Comparison of ENCODE assay signal across 8 cellular contexts in genomic region chr17:1787301-1787902, GRCh38. TPM values are rescaled to one million over a fixed set of nuclear protein-coding genes. Genes with fewer than 3 reads are reported as not detected.
DNase-seq lines count a peak whose midpoint lies in the region; ATAC-seq and TF ChIP-seq lines count a peak whose summit lies in the region.

No MANE protein-coding gene starts in this region.

- H2BK15ac ChIP-seq in IMR-90 (ENCODE audit: low read depth, low read length): peak overlapping the region; percentile 52; the same call in 1 of the 3 replicates

- peak; percentile 92 for ATAC-seq in IMR-90 (ENCODE audit: low read depth)
- no peak for ATAC-seq in lung (ENCODE audit: insufficient read depth, low FRiP score)
- ATAC-seq in T-cell (replicated peaks in 1 of 4): no peak
- ATAC-seq in HG03521 (IDR thresholded peaks at IDR 0.05; ENCODE audit: unreplicated experiment): no peak

- H3K4me2 ChIP-seq in IMR-90 (ENCODE audit: low read depth, low read length) (peak overlapping the region; percentile 15), Karpas-422 (ENCODE audit: low read depth, low read length, poor library complexity, severe bottlenecking) (no peak overlapping the region)

- CTCF ChIA-PET in IMR-90 (lab: Yijun Ruan, JAX): interaction anchor here (0.9 kb wide), 1 partner anchor 108 kb away, joined by 3 read pairs; no protein-coding TSS in a partner anchor
- CTCF ChIA-PET in T-cell (lab: Charles Lee): interaction anchor here in 1 of 2 donors (0.7 kb wide), 1 partner anchor 91 kb away, joined by 3 read pairs; no protein-coding TSS in a partner anchor

- H3K4me3 Mint-ChIP-seq in dendritic cell treated with granulocyte-macrophage colony-stimulating factor and Interleukin-4, amounts not matched to agents 40 ng/mL and 50 ng/mL, for 4 days: no peak overlapping the region
- H3K4me3 Mint-ChIP-seq in T-cell: no peak overlapping the region

- peaks cover 12% of the 10 kb centered on the region for H3K79me2 ChIP-seq in Karpas-422 (ENCODE audit: low read length)

- WGBS in IMR-90 (ENCODE audit: extremely low coverage in 2 of 2, insufficient read length in 1 of 2), 2 experiments: 100% methylated on average over 1 of the region's 16 CpGs; no CpG with 5 or more reads in 1 of the 2 experiments
- WGBS in lung, 2 donors: 77 to 82% methylated on average over 16 of the region's 16 CpGs
- WGBS in tibial nerve, 2 donors: 74 to 82% methylated on average over 16 of the region's 16 CpGs

- peak overlapping the region; percentile 85 for H2BK120ac ChIP-seq in IMR-90 (ENCODE audit: low read depth, low read length)

- H3K36me3 ChIP-seq in IMR-90 (ENCODE audit: control insufficient read depth, insufficient read depth, low read length) (peaks cover 8% of the 10 kb centered on the region), lung (ENCODE audit: control insufficient read depth in 2 of 2, insufficient read depth in 2 of 2, low read length in 2 of 2) (peaks cover 0 to 3% of the 10 kb centered on the region in 2 donors), tibial nerve (peaks cover 0 to 27% (median 0%) of the 10 kb centered on the region in 3 donors), Karpas-422 (ENCODE audit: insufficient read depth, low read length) (peaks cover 11% of the 10 kb centered on the region; the same call in 1 of the 2 replicates)

- H2BK5ac ChIP-seq in IMR-90 (ENCODE audit: low read depth, low read length, poor library complexity, severe bottlenecking): peak overlapping the region; percentile 92

- TF ChIP-seq CTCF in IMR-90 (conservative IDR thresholded peaks at IDR 0.05; ENCODE audit: low read depth, low read length) (no peak), lung (IDR thresholded peaks at IDR 0.05; ENCODE audit: control extremely low read depth, extremely low read depth) (no peak), tibial nerve (IDR thresholded peaks at IDR 0.05) (no peak)

- H3K79me1 ChIP-seq in IMR-90 (ENCODE audit: low read depth in 1 of 2, low read length in 2 of 2): peaks cover 5 to 33% of the 10 kb centered on the region in 2 experiments; a peak in 2 of 4 replicates

- H3K14ac ChIP-seq in IMR-90 (replicated peaks; ENCODE audit: low read depth, low read length): peak overlapping the region; percentile 86

- H3K4ac ChIP-seq in IMR-90 (ENCODE audit: low read depth, low read length): peak overlapping the region; percentile 98

- peaks cover 18% of the 10 kb centered on the region for H3K4me1 ChIP-seq in IMR-90 (ENCODE audit: control insufficient read depth, insufficient read depth, low read length)
- H3K4me1 ChIP-seq in lung (ENCODE audit: control insufficient read depth in 2 of 2, insufficient read depth in 2 of 2, low read length in 2 of 2): peaks cover 7 to 20% of the 10 kb centered on the region in 2 donors
- peaks cover 0 to 35% (median 17%) of the 10 kb centered on the region in 4 donors for H3K4me1 ChIP-seq in tibial nerve
- H3K4me1 ChIP-seq in Karpas-422 (ENCODE audit: low read length): peaks cover 11% of the 10 kb centered on the region

- H2AFZ ChIP-seq in IMR-90 (replicated peaks; ENCODE audit: low read length, poor library complexity) (peak overlapping the region; percentile 62), Karpas-422 (ENCODE audit: low read length) (no peak overlapping the region)

- peak overlapping the region; percentile 87 for H3K23ac ChIP-seq in IMR-90 (ENCODE audit: low read depth, low read length)

- H3K9ac ChIP-seq in IMR-90 (ENCODE audit: low read depth, low read length) (peak overlapping the region; percentile 48), Karpas-422 (ENCODE audit: low read length) (no peak overlapping the region)

- peak overlapping the region; percentile 87 for H4K91ac ChIP-seq in IMR-90 (ENCODE audit: insufficient read depth, low read depth, low read length)

- H3K9me3 ChIP-seq in IMR-90 (ENCODE audit: control insufficient read depth, insufficient read depth, low read length): no peaks in the 10 kb centered on the region
- H3K9me3 ChIP-seq in lung (ENCODE audit: control insufficient read depth in 2 of 2, insufficient read depth in 1 of 2, low read length in 1 of 2): no peaks in the 10 kb centered on the region
- no peaks in the 10 kb centered on the region for H3K9me3 ChIP-seq in tibial nerve
- no peaks in the 10 kb centered on the region for H3K9me3 ChIP-seq in Karpas-422 (ENCODE audit: low read length)

- H3K9me1 ChIP-seq in IMR-90 (ENCODE audit: insufficient read depth, low read length): peaks cover 4% of the 10 kb centered on the region

- TF ChIP-seq POLR2A in IMR-90 (IDR thresholded peaks at IDR 0.05; ENCODE audit: low read depth, low read length): no peak
- TF ChIP-seq POLR2A in tibial nerve (IDR thresholded peaks at IDR 0.05): no peak

- BruUV-seq in IMR-90 (replicated peaks; lab: Mats Ljungman, UMichigan): no TSS peak

- peak overlapping the region; percentile 45 for H4K5ac ChIP-seq in IMR-90 (ENCODE audit: low read depth, low read length)

- H3K27me3 ChIP-seq in IMR-90 (ENCODE audit: control insufficient read depth, insufficient read depth, low read length): no peaks in the 10 kb centered on the region
- H3K27me3 ChIP-seq in lung (ENCODE audit: control insufficient read depth, insufficient read depth): no peaks in the 10 kb centered on the region
- no peaks in the 10 kb centered on the region for H3K27me3 ChIP-seq in tibial nerve
- no peaks in the 10 kb centered on the region for H3K27me3 ChIP-seq in Karpas-422 (ENCODE audit: low read length)

- H3K9me2 ChIP-seq in Karpas-422 (replicated peaks; ENCODE audit: insufficient read depth, low read length): no peaks in the 10 kb centered on the region

- peaks cover 41% of the 10 kb centered on the region for H3K4me1 Mint-ChIP-seq in dendritic cell treated with granulocyte-macrophage colony-stimulating factor and Interleukin-4, amounts not matched to agents 40 ng/mL and 50 ng/mL, for 4 days (ENCODE audit: low read depth)
- peaks cover 0 to 15% (median 13%) of the 10 kb centered on the region in 3 donors for H3K4me1 Mint-ChIP-seq in T-cell

- H3K4me3 ChIP-seq in IMR-90 (ENCODE audit: insufficient read depth, low read depth, low read length): no peak overlapping the region
- H3K4me3 ChIP-seq in lung: no peak overlapping the region
- H3K4me3 ChIP-seq in tibial nerve: no peak overlapping the region
- H3K4me3 ChIP-seq in Karpas-422 (ENCODE audit: low read length): no peak overlapping the region

- peak overlapping the region; percentile 62 for H3K18ac ChIP-seq in IMR-90 (ENCODE audit: low read depth, low read length)

- intact Hi-C loops in IMR-90 (cut with micrococcal nuclease): loop anchor here (5.0 to 10.0 kb wide), 2 partner anchors 120 to 213 kb away; no protein-coding TSS in a partner anchor
- intact Hi-C loops in dendritic cell treated with granulocyte-macrophage colony-stimulating factor and Interleukin-4, amounts not matched to agents 40 ng/mL and 50 ng/mL, for 4 days (cut with micrococcal nuclease): loop anchor here (5.0 kb wide), 1 partner anchor 40 kb away; the partner anchor contains the start of gene SMYD4

- peak overlapping the region; percentile 82 for H3K27ac ChIP-seq in IMR-90 (ENCODE audit: insufficient read depth, low read length)
- H3K27ac ChIP-seq in lung (ENCODE audit: low read depth in 1 of 2, low read length in 1 of 2): peak overlapping the region; percentile 66 to 77
- peak overlapping the region in 3 of 4 donors; percentile 71 to 92 (median 85) for H3K27ac ChIP-seq in tibial nerve
- H3K27ac ChIP-seq in Karpas-422 (ENCODE audit: low read length): no peak overlapping the region

- peak; percentile 10; the same call in 1 of the 2 replicates for TF ChIP-seq RAD21 in IMR-90 (IDR thresholded peaks at IDR 0.05; ENCODE audit: low read length)

- H4K20me1 ChIP-seq in IMR-90 (ENCODE audit: insufficient read depth, low read length) (peaks cover 4% of the 10 kb centered on the region; the same call in 1 of the 2 replicates), Karpas-422 (ENCODE audit: insufficient read depth, low read depth, low read length) (no peaks in the 10 kb centered on the region)

- TF ChIP-seq EP300 in tibial nerve (IDR thresholded peaks at IDR 0.05): peak in 1 of 2 donors; percentile 45

- peak overlapping the region; percentile 75 for H3K27ac Mint-ChIP-seq in dendritic cell treated with granulocyte-macrophage colony-stimulating factor and Interleukin-4, amounts not matched to agents 40 ng/mL and 50 ng/mL, for 4 days
- H3K27ac Mint-ChIP-seq in T-cell: no peak overlapping the region

- peak overlapping the region; percentile 87 for H2BK20ac ChIP-seq in IMR-90 (ENCODE audit: low read depth, low read length)

- peak overlapping the region; percentile 44; the same call in 1 of the 2 replicates for H3K56ac ChIP-seq in IMR-90 (ENCODE audit: extremely low read depth, insufficient read depth, low read length)

- no peaks in the 10 kb centered on the region for H3K27me3 Mint-ChIP-seq in dendritic cell treated with granulocyte-macrophage colony-stimulating factor and Interleukin-4, amounts not matched to agents 40 ng/mL and 50 ng/mL, for 4 days
- H3K27me3 Mint-ChIP-seq in T-cell: no peaks in the 10 kb centered on the region

- peaks cover 27% of the 10 kb centered on the region for H3K36me3 Mint-ChIP-seq in dendritic cell treated with granulocyte-macrophage colony-stimulating factor and Interleukin-4, amounts not matched to agents 40 ng/mL and 50 ng/mL, for 4 days (ENCODE audit: low read depth)
- H3K36me3 Mint-ChIP-seq in T-cell: peaks cover 42% of the 10 kb centered on the region

- in situ Hi-C loops in IMR-90 (cut with MboI; ENCODE audit: low sequenced_read_pairs): loop anchor here (5.0 to 10.0 kb wide), 2 partner anchors 65 to 133 kb away; partner anchors contain the start of gene WDR81

- peak overlapping the region; percentile 83 for H2AK9ac ChIP-seq in IMR-90 (replicated peaks; ENCODE audit: low read depth, low read length, poor library complexity)

- POLR2A ChIA-PET in IMR-90 (lab: Charles Lee; ENCODE audit: unreplicated experiment): interaction anchor here (0.6 to 1.6 kb wide), 3 partner anchors 42 to 73 kb away, joined by 3 to 10 read pairs (median 3); partner anchors contain the start of genes RPA1 and SMYD4
- POLR2A ChIA-PET in T-cell (lab: Charles Lee): no interaction called here

- H3K9me3 Mint-ChIP-seq in dendritic cell treated with granulocyte-macrophage colony-stimulating factor and Interleukin-4, amounts not matched to agents 40 ng/mL and 50 ng/mL, for 4 days: no peaks in the 10 kb centered on the region
- H3K9me3 Mint-ChIP-seq in T-cell: no peaks in the 10 kb centered on the region

- peak overlapping the region; percentile 18 to 96; a peak in 3 of 4 replicates for H4K8ac ChIP-seq in IMR-90 (ENCODE audit: low read depth in 2 of 2, low read length in 2 of 2)

- dilution Hi-C loops in IMR-90 (cut with HindIII; ENCODE audit: low sequenced_read_pairs, unreplicated experiment): no loop called here

- peak overlapping the region; percentile 99 for H2AK5ac ChIP-seq in IMR-90 (ENCODE audit: low read depth, low read length)

- DNase-seq in IMR-90 (peak; percentile 96), lung (ENCODE audit: low spot score) (no peak), tibial nerve (ENCODE audit: low spot score in 2 of 2) (no peak), NCI-H524 (lab: John Stamatoyannopoulos, UW) (no peak), T-cell (no peak), Karpas-422 (no peak)

RNA-seq across cellular contexts. Expression of gene SERPINF1, which starts 25.5 kb away (rescaled TPM):
- total RNA-seq in IMR-90 (2012; rRNA removed) (11.7 and 15.6 TPM in 2 replicates), lung (100 to 1,000 TPM; 126 to 249 TPM), tibial nerve (1,000 to 10,000 TPM in 1 of 4 donors, 100 to 1,000 TPM in 3; 720 to 2,221 (median 908) TPM), T-cell (1 to 10 TPM in 4 of 5 donors, under 1 TPM in 1; 0.68 to 8.9 (median 4.4) TPM)
- polyA plus RNA-seq in IMR-90 (2012; rRNA removed) (90.2 and 94.3 TPM in 2 replicates), lung (100 to 1,000 TPM; 132 to 168 TPM)
- 104 and 232 TPM in 2 replicates for polyA plus RNA-seq in IMR-90 (2012; cell fraction: cytosol; rRNA removed)
- polyA plus RNA-seq in IMR-90 (2012; cell fraction: nucleus; rRNA removed; ENCODE audit: low replicate concordance): 61.8 and 102 TPM in 2 replicates
- 45.5 and 62.2 TPM in 2 replicates for total RNA-seq in Karpas-422 (2014; rRNA removed; shearing (Covaris generic); ENCODE audit: low replicate concordance)

RNA-seq across cellular contexts. Expression of gene SMYD4, which starts 42.3 kb away (rescaled TPM):
- total RNA-seq in IMR-90 (2012; rRNA removed) (6.7 and 7.2 TPM in 2 replicates), lung (10 to 100 TPM; 14.7 to 18.2 TPM), tibial nerve (10 to 100 TPM; 15.1 to 19.9 (median 17.5) TPM), T-cell (10 to 100 TPM; 24.4 to 42.7 (median 38.5) TPM)
- polyA plus RNA-seq in IMR-90 (2012; rRNA removed) (4.3 and 5.3 TPM in 2 replicates), lung (1 to 10 TPM; 7.5 to 7.7 TPM)
- 1.9 and 2.0 TPM in 2 replicates for polyA plus RNA-seq in IMR-90 (2012; cell fraction: cytosol; rRNA removed)
- 6.4 and 12.5 TPM in 2 replicates for polyA plus RNA-seq in IMR-90 (2012; cell fraction: nucleus; rRNA removed; ENCODE audit: low replicate concordance)
- 13.9 and 23.2 TPM in 2 replicates for total RNA-seq in Karpas-422 (2014; rRNA removed; shearing (Covaris generic); ENCODE audit: low replicate concordance)

RNA-seq across cellular contexts. Expression of gene RPA1, which starts 42.4 kb away (rescaled TPM):
- total RNA-seq in IMR-90 (2012; rRNA removed): 32.8 and 38.4 TPM in 2 replicates
- 44.3 and 48.2 TPM in 2 replicates for polyA plus RNA-seq in IMR-90 (2012; rRNA removed)
- 20.4 and 27.8 TPM in 2 replicates for polyA plus RNA-seq in IMR-90 (2012; cell fraction: cytosol; rRNA removed)
- polyA plus RNA-seq in IMR-90 (2012; cell fraction: nucleus; rRNA removed; ENCODE audit: low replicate concordance): 15.2 and 33.0 TPM in 2 replicates
- 10 to 100 TPM; 44.1 to 82.6 TPM for total RNA-seq in lung
- 10 to 100 TPM; 10.7 to 23.0 TPM for polyA plus RNA-seq in lung
- 10 to 100 TPM; 18.0 to 31.0 (median 26.7) TPM for total RNA-seq in tibial nerve
- 100 to 1,000 TPM in 3 of 5 donors, 10 to 100 TPM in 2; 78.9 to 124 (median 107) TPM for total RNA-seq in T-cell
- total RNA-seq in Karpas-422 (2014; rRNA removed; shearing (Covaris generic); ENCODE audit: low replicate concordance): 40.4 and 63.9 TPM in 2 replicates

RNA-seq across cellular contexts. Expression of gene SERPINF2, which starts 44.7 kb away (rescaled TPM):
- total RNA-seq in IMR-90 (2012; rRNA removed) (not detected in 2 replicates), lung (10 to 100 TPM; 13.7 to 41.1 TPM), tibial nerve (10 to 100 TPM in 2 of 4 donors, 1 to 10 TPM in 2; 6.1 to 21.3 (median 11.4) TPM), T-cell (1 to 10 TPM in 4 of 5 donors, under 1 TPM in 1; 0.86 to 2.9 (median 1.4) TPM)
- polyA plus RNA-seq in IMR-90 (2012; rRNA removed) (not detected in 2 replicates), lung (10 to 100 TPM; 74.9 to 78.9 TPM)
- polyA plus RNA-seq in IMR-90 (2012; cell fraction: cytosol; rRNA removed): 0.02 TPM in 1 of 2 replicates, not detected in the other
- polyA plus RNA-seq in IMR-90 (2012; cell fraction: nucleus; rRNA removed; ENCODE audit: low replicate concordance): 0.08 and 0.17 TPM in 2 replicates
- total RNA-seq in Karpas-422 (2014; rRNA removed; shearing (Covaris generic); ENCODE audit: low replicate concordance): 0.19 and 0.32 TPM in 2 replicates
